Comparison of ENCODE assay signal across 13 cellular contexts in the genomic region with DNA sequence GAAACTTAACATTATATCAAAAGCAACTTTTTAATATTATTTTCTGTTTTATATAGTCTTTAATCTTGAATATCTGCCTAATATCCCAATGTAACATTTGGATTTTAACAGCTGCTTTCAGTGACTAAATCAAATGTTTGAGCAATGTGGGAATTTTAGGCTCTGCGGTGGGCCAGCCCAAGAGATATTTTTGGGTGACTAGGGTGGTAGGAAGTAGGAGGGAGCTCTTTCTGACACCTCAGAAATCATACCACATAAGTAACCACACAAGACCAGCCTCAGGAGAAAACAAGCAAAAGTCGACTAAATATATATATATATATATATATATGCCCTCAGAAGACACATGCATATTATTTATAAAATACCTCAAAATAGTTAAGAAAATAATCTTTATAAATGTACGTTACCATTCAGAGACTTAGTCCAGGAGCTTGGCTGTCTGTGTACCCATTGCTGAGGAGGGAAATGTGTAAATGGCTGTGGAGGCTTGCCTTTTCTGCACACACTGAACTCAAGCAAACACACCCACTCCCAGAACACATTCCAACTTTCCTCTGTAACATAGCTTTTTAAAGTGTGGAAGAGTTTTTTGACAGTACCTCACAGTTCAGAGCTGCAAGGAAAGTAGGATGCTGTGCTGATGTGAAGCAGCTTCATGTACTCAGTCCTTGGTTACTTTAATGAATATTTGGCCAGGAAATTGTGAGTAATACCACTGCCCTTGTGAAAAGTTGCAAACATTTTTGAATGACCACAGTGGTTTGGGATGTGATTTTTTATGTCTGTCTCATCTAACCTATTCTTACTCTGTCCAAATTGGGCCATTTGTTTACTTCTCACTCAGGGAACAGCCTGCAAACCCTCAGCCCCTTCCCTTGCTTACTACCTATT. TPM values are rescaled to one million over a fixed set of nuclear protein-coding genes. Genes with fewer than 3 reads are reported as not detected.
DNase-seq lines count a peak whose midpoint lies in the region; FAIRE-seq and TF ChIP-seq lines count a peak whose summit lies in the region.
"Had no signal": no experiment of that assay in that cellular context is flagged by ENCODE, and none has a peak within 500 bp of the region (broad histone marks: within the 10 kb centered on the region; RNA-seq: fewer than 3 reads in every experiment).

A gene with protein sequence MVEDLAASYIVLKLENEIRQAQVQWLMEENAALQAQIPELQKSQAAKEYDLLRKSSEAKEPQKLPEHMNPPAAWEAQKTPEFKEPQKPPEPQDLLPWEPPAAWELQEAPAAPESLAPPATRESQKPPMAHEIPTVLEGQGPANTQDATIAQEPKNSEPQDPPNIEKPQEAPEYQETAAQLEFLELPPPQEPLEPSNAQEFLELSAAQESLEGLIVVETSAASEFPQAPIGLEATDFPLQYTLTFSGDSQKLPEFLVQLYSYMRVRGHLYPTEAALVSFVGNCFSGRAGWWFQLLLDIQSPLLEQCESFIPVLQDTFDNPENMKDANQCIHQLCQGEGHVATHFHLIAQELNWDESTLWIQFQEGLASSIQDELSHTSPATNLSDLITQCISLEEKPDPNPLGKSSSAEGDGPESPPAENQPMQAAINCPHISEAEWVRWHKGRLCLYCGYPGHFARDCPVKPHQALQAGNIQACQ (minus strand): TSS at position 478 of the 894 bp plus-strand sequence. CDS start 908 bp downstream, outside the sequence.

- no peaks in the 10 kb centered on the region for H3K4me1 ChIP-seq in adrenal gland (replicated peaks in 1 of 2)
- H3K4me1 ChIP-seq in thyroid gland = no peaks in the 10 kb centered on the region

- H3K27ac ChIP-seq in adrenal gland (no peak within 1 kb of the TSS), thyroid gland (no peak within 1 kb of the TSS)

- H3K4me3 ChIP-seq in BJ (ENCODE audit: low read depth, low read length) (no peak within 1 kb of the TSS), adrenal gland (no peak within 1 kb of the TSS), thyroid gland (replicated peaks in 1 of 3) (no peak within 1 kb of the TSS)

- peak; percentile 94 for FAIRE-seq in H54 (lab: Jason Lieb, UNC)
- FAIRE-seq: keratinocyte had no signal

- H3K9me3 ChIP-seq in adrenal gland (replicated peaks in 1 of 3) = no peaks in the 10 kb centered on the region
- no peaks in the 10 kb centered on the region for H3K9me3 ChIP-seq in thyroid gland

- TF ChIP-seq POLR2A in H54 (IDR thresholded peaks at IDR 0.05; ENCODE audit: low read depth, low read length) (no peak), adrenal gland (IDR thresholded peaks at IDR 0.05) (no peak), thyroid gland (IDR thresholded peaks at IDR 0.05) (no peak)

- H3K36me3 ChIP-seq in BJ (ENCODE audit: control insufficient read depth, insufficient read depth, low read length) (no peaks in the 10 kb centered on the region), adrenal gland (replicated peaks in 1 of 2) (no peaks in the 10 kb centered on the region), thyroid gland (no peaks in the 10 kb centered on the region)

- 59 to 72% (median 64%) methylated on average over 3 of the region's 3 CpGs for WGBS in adrenal gland, 4 donors
- WGBS in thyroid gland, 2 donors = 69 to 81% methylated on average over 3 of the region's 3 CpGs

- TF ChIP-seq CTCF in BJ (IDR thresholded peaks at IDR 0.05; ENCODE audit: insufficient read depth, low read depth, low read length) (no peak), adrenal gland (IDR thresholded peaks at IDR 0.05) (no peak), thyroid gland (IDR thresholded peaks at IDR 0.05) (no peak)

- intact Hi-C loops in adrenal gland (cut with DNase I) = no loop called here
- intact Hi-C loops in thyroid gland (cut with DNase I) = no loop called here

- CTCF ChIA-PET in BJ (lab: Yijun Ruan, JAX) = interaction anchor here (0.7 kb wide), 1 partner anchor 50 kb away, joined by 3 read pairs; no protein-coding TSS in a partner anchor

- H3K27me3 ChIP-seq in BJ (ENCODE audit: control insufficient read depth, insufficient read depth, low read length) = no peaks in the 10 kb centered on the region
- H3K27me3 ChIP-seq in adrenal gland = peaks cover 7% of the 10 kb centered on the region
- no peaks in the 10 kb centered on the region for H3K27me3 ChIP-seq in thyroid gland

- POLR2A ChIA-PET in BJ (lab: Charles Lee) = interaction anchor here (0.7 kb wide), 1 partner anchor 23 kb away, joined by 11 read pairs; no protein-coding TSS in a partner anchor

- DNase-seq in BJ (ENCODE audit: low read depth) (peak; percentile 73), H54 (ENCODE audit: insufficient read length, low spot score) (no peak), amniotic stem cell (lab: John Stamatoyannopoulos, UW) (peak; percentile 12), kidney glomerular epithelial cell (lab: John Stamatoyannopoulos, UW) (peak; percentile 28), adrenal gland (no peak), activated gamma-delta T cell (lab: John Stamatoyannopoulos, UW) (no peak), thyroid gland (no peak)
- DNase-seq in stimulated activated naive CD4-positive, alpha-beta T cell (lab: John Stamatoyannopoulos, UW) = no peak
- DNase-seq: activated B cell treated with CpG ODN at 0.5 μM for 24 hours, caudate nucleus, NCI-H774, retina had no signal

RNA-seq across cellular contexts. Expression of the gene that starts here (rescaled TPM):
- polyA plus RNA-seq in BJ (2011; rRNA removed) = 0.51 and 0.59 TPM in 2 replicates
- 0.10 and 0.28 TPM in 2 replicates for polyA minus RNA-seq in BJ (2011; rRNA and poly(A)+ RNA removed)
- not detected for total RNA-seq in adrenal gland
- under 1 TPM in 1 of 3 donors, not detected in 2; 0.03 TPM for polyA plus RNA-seq in adrenal gland
- under 1 TPM in 1 of 4 donors, not detected in 3; 0.54 TPM for total RNA-seq in thyroid gland
- total RNA-seq: activated B cell treated with CpG ODN at 0.5 μM for 24 hours had no signal
- polyA plus RNA-seq: keratinocyte had no signal

Comparison
In these comparisons a context has a peak if more than half of its experiments do, and no peak if none do; other contexts are left out.
1. Peak in DNase-seq in BJ; RNA of the gene not detected or under 1 TPM.
2. DNase-seq: peak in amniotic stem cell (single experiment) and kidney glomerular epithelial cell (single experiment); none in H54 (single experiment), adrenal gland (0 of 7), activated gamma-delta T cell (single experiment), stimulated activated naive CD4-positive, alpha-beta T cell (0 of 6) and thyroid gland (0 of 2).